ENCODE assay signal across 13 cellular contexts in genomic region chr2:38214209-38214717, GRCh38.
A peak's percentile ranks its signal among the peaks of the same experiment; 100 is the strongest.
DNase-seq lines count a peak whose midpoint lies in the region; ATAC-seq and TF ChIP-seq lines count a peak whose summit lies in the region.
"Had no signal": no experiment of that assay in that cellular context is flagged by ENCODE, and none has a peak within 500 bp of the region (broad histone marks: within the 10 kb centered on the region; RNA-seq: fewer than 3 reads in every experiment).

No MANE protein-coding gene starts in this region.

- H3K36me3 Mint-ChIP-seq in natural killer cell treated with Interleukin-12 subunit alpha and Interleukin-12 subunit beta and Interleukin-15 and Interleukin-18, amount 100 ng/mL, for 72 hours, result no peaks in the 10 kb centered on the region
- peaks cover 8% of the 10 kb centered on the region for H3K36me3 Mint-ChIP-seq in natural killer cell
- H3K36me3 Mint-ChIP-seq in central memory CD8-positive, alpha-beta T cell (ENCODE audit: insufficient read depth), result no peaks in the 10 kb centered on the region
- H3K36me3 Mint-ChIP-seq: CD4-positive, CD25-positive, alpha-beta regulatory T cell had no signal

- ATAC-seq in natural killer cell treated with Interleukin-12 subunit alpha and Interleukin-12 subunit beta and Interleukin-15 and Interleukin-18, amount 100 ng/mL, for 72 hours, result peak; percentile 45 to 87
- ATAC-seq in natural killer cell (no peak), GM19395 (IDR thresholded peaks at IDR 0.05; ENCODE audit: unreplicated experiment) (no peak)
- peak; percentile 77 for ATAC-seq in central memory CD8-positive, alpha-beta T cell (replicated peaks; ENCODE audit: extremely low read depth, poor library complexity, severe bottlenecking)
- ATAC-seq in stimulated activated naive CD8-positive, alpha-beta T cell treated with anti-CD3 and anti-CD28 coated beads, Interleukin-15, amount 100 ng/mL, for 72 hours, result peak; percentile 95
- ATAC-seq: gastroesophageal sphincter, right cardiac atrium had no signal

- intact Hi-C loops in natural killer cell (cut with micrococcal nuclease), result no loop called here

- peak overlapping the region in 1 of 2 donors; percentile 26 for H3K27ac Mint-ChIP-seq in natural killer cell treated with Interleukin-12 subunit alpha and Interleukin-12 subunit beta and Interleukin-15 and Interleukin-18, amount 100 ng/mL, for 72 hours
- no peak overlapping the region for H3K27ac Mint-ChIP-seq in natural killer cell
- H3K27ac Mint-ChIP-seq in central memory CD8-positive, alpha-beta T cell (ENCODE audit: low read depth), result peak overlapping the region; percentile 77
- peak overlapping the region in 1 of 2 donors; percentile 49 for H3K27ac Mint-ChIP-seq in stimulated activated naive CD8-positive, alpha-beta T cell treated with anti-CD3 and anti-CD28 coated beads, Interleukin-15, amount 100 ng/mL, for 72 hours
- H3K27ac Mint-ChIP-seq: CD4-positive, CD25-positive, alpha-beta regulatory T cell had no signal

- H3K4me3 Mint-ChIP-seq in natural killer cell treated with Interleukin-12 subunit alpha and Interleukin-12 subunit beta and Interleukin-15 and Interleukin-18, amount 100 ng/mL, for 72 hours, result no peak overlapping the region
- H3K4me3 Mint-ChIP-seq in natural killer cell, result no peak overlapping the region
- H3K4me3 Mint-ChIP-seq in central memory CD8-positive, alpha-beta T cell, result peak overlapping the region; percentile 12
- no peak overlapping the region for H3K4me3 Mint-ChIP-seq in stimulated activated naive CD8-positive, alpha-beta T cell treated with anti-CD3 and anti-CD28 coated beads, Interleukin-15, amount 100 ng/mL, for 72 hours
- H3K4me3 Mint-ChIP-seq: CD4-positive, CD25-positive, alpha-beta regulatory T cell had no signal

- peaks cover 29 to 34% of the 10 kb centered on the region in 2 donors for H3K27me3 Mint-ChIP-seq in natural killer cell treated with Interleukin-12 subunit alpha and Interleukin-12 subunit beta and Interleukin-15 and Interleukin-18, amount 100 ng/mL, for 72 hours
- H3K27me3 Mint-ChIP-seq in natural killer cell (ENCODE audit: low read depth in 2 of 2), result peaks cover 15 to 37% of the 10 kb centered on the region in 2 donors
- H3K27me3 Mint-ChIP-seq in central memory CD8-positive, alpha-beta T cell, result peaks cover 19% of the 10 kb centered on the region
- peaks cover 29% of the 10 kb centered on the region for H3K27me3 Mint-ChIP-seq in stimulated activated naive CD8-positive, alpha-beta T cell treated with anti-CD3 and anti-CD28 coated beads, Interleukin-15, amount 100 ng/mL, for 72 hours

- TF ChIP-seq CTCF in natural killer cell (IDR thresholded peaks at IDR 0.05), result no peak

- H3K4me1 Mint-ChIP-seq in natural killer cell treated with Interleukin-12 subunit alpha and Interleukin-12 subunit beta and Interleukin-15 and Interleukin-18, amount 100 ng/mL, for 72 hours (ENCODE audit: low read depth in 2 of 2), result peaks cover 6 to 8% of the 10 kb centered on the region in 2 donors
- peaks cover 5 to 6% of the 10 kb centered on the region in 2 donors for H3K4me1 Mint-ChIP-seq in natural killer cell
- peaks cover 12% of the 10 kb centered on the region for H3K4me1 Mint-ChIP-seq in central memory CD8-positive, alpha-beta T cell
- peaks cover 18% of the 10 kb centered on the region for H3K4me1 Mint-ChIP-seq in stimulated activated naive CD8-positive, alpha-beta T cell treated with anti-CD3 and anti-CD28 coated beads, Interleukin-15, amount 100 ng/mL, for 72 hours

- DNase-seq in natural killer cell treated with Interleukin-12 subunit alpha and Interleukin-12 subunit beta and Interleukin-15 and Interleukin-18, amount 100 ng/mL, for 72 hours (ENCODE audit: low spot score), result no peak
- DNase-seq in natural killer cell (no peak), NCI-H187 treated with DMSO at 0.1 percent for 48 hours (lab: John Stamatoyannopoulos, UW) (peak; percentile 12), RKO (ENCODE audit: low spot score) (no peak), AG08395 (ENCODE audit: low spot score) (no peak)
- no peak for DNase-seq in central memory CD8-positive, alpha-beta T cell (ENCODE audit: low spot score in 2 of 2)
- DNase-seq in stimulated activated naive CD8-positive, alpha-beta T cell treated with anti-CD3 and anti-CD28 coated beads, Interleukin-15, amount 100 ng/mL, for 72 hours, result peak in 1 of 2 donors; percentile 41
- DNase-seq: activated CD8-positive, alpha-beta memory T cell treated with anti-CD3 and anti-CD28 coated beads for 24 hours; NCI-H2081; right cardiac atrium had no signal

- H3K9me3 Mint-ChIP-seq in natural killer cell treated with Interleukin-12 subunit alpha and Interleukin-12 subunit beta and Interleukin-15 and Interleukin-18, amount 100 ng/mL, for 72 hours, result no peaks in the 10 kb centered on the region
- no peaks in the 10 kb centered on the region for H3K9me3 Mint-ChIP-seq in natural killer cell
- peaks cover 5% of the 10 kb centered on the region for H3K9me3 Mint-ChIP-seq in central memory CD8-positive, alpha-beta T cell
- H3K9me3 Mint-ChIP-seq in stimulated activated naive CD8-positive, alpha-beta T cell treated with anti-CD3 and anti-CD28 coated beads, Interleukin-15, amount 100 ng/mL, for 72 hours, result peaks cover 8 to 13% of the 10 kb centered on the region in 2 donors

Comparison
In these comparisons a context has a peak if more than half of its experiments do, and no peak if none do; other contexts are left out.
1. ATAC-seq: peak in natural killer cell treated with Interleukin-12 subunit alpha and Interleukin-12 subunit beta and Interleukin-15 and Interleukin-18, amount 100 ng/mL, for 72 hours (2 of 2), central memory CD8-positive, alpha-beta T cell (single experiment) and stimulated activated naive CD8-positive, alpha-beta T cell treated with anti-CD3 and anti-CD28 coated beads, Interleukin-15, amount 100 ng/mL, for 72 hours (single experiment); none in natural killer cell (0 of 3) and GM19395 (single experiment).